ENCODE assay signal across 8 cellular contexts in genomic region chr1:205440476-205441317, GRCh38. TPM values are rescaled to one million over a fixed set of nuclear protein-coding genes. Genes with fewer than 3 reads are reported as not detected.
DNase-seq lines count a peak whose midpoint lies in the region; ATAC-seq and TF ChIP-seq lines count a peak whose summit lies in the region.

No MANE protein-coding gene starts in this region.

- H3K27ac ChIP-seq in BLaER1 treated with 17β-estradiol and CSF1 and Interleukin-3, amounts not matched to agents 10 nM and 100 nM = peak overlapping the region in 9 of 11 experiments; percentile 47 to 79 (median 66); a peak in 18 of 22 replicates

- H3K4me2 ChIP-seq in BLaER1 treated with 17β-estradiol and CSF1 and Interleukin-3, amounts not matched to agents 10 nM and 100 nM = peak overlapping the region; percentile 77 to 97 (median 87)

- POLR2A ChIA-PET in T-cell (lab: Charles Lee) = interaction anchor here in 1 of 2 donors (0.6 kb wide), 1 partner anchor 1363 kb away, joined by 3 read pairs; no protein-coding TSS in a partner anchor
- POLR2A ChIA-PET in activated naive CD8-positive, alpha-beta T cell treated with anti-CD3 and anti-CD28 coated beads, Interleukin-2, amount 10 ng/mL, durations not matched to agents 7 days and 5 days (lab: Charles Lee) = interaction anchor here (0.6 to 1.4 kb wide), 6 partner anchors 13 to 156 kb away, joined by 3 to 7 read pairs (median 3); no protein-coding TSS in a partner anchor

- H3K27me3 ChIP-seq in BLaER1 treated with 17β-estradiol and CSF1 and Interleukin-3, amounts not matched to agents 10 nM and 100 nM = peaks cover 0 to 18% (median 9%) of the 10 kb centered on the region in 11 experiments; a peak in 13 of 22 replicates
- H3K27me3 ChIP-seq in BE2C = no peaks in the 10 kb centered on the region

- peaks cover 0 to 6% of the 10 kb centered on the region in 2 donors for H3K27me3 Mint-ChIP-seq in T-cell
- peaks cover 4% of the 10 kb centered on the region for H3K27me3 Mint-ChIP-seq in activated naive CD8-positive, alpha-beta T cell treated with anti-CD3 and anti-CD28 coated beads, Interleukin-2, amount 10 ng/mL, durations not matched to agents 7 days and 5 days

- H3K4me3 ChIP-seq in BLaER1 treated with 17β-estradiol and CSF1 and Interleukin-3, amounts not matched to agents 10 nM and 100 nM = peak overlapping the region in 8 of 10 experiments; percentile 13 to 49 (median 32); a peak in 12 of 20 replicates
- no peak overlapping the region for H3K4me3 ChIP-seq in BE2C (ENCODE audit: low read depth, low read length)

- H3K27ac Mint-ChIP-seq in T-cell = peak overlapping the region; percentile 94 to 97
- peak overlapping the region; percentile 87 for H3K27ac Mint-ChIP-seq in activated naive CD8-positive, alpha-beta T cell treated with anti-CD3 and anti-CD28 coated beads, Interleukin-2, amount 10 ng/mL, durations not matched to agents 7 days and 5 days

- H3K9me3 Mint-ChIP-seq in T-cell = no peaks in the 10 kb centered on the region
- no peaks in the 10 kb centered on the region for H3K9me3 Mint-ChIP-seq in activated naive CD8-positive, alpha-beta T cell treated with anti-CD3 and anti-CD28 coated beads, Interleukin-2, amount 10 ng/mL, durations not matched to agents 7 days and 5 days

- in situ Hi-C loops in KBM-7 (cut with MboI; ENCODE audit: low pct_unique_long_range_greater_than_20kb, low sequenced_read_pairs) = no loop called here

- TF ChIP-seq CTCF in BE2C (IDR thresholded peaks at IDR 0.05; ENCODE audit: low read depth, low read length) = no peak

- CTCF ChIA-PET in T-cell (lab: Charles Lee) = interaction anchor here (1.0 to 2.0 kb wide), 4 partner anchors 10 to 84 kb away, joined by 6 to 13 read pairs (median 8); no protein-coding TSS in a partner anchor

- H3K9ac ChIP-seq in BLaER1 treated with 17β-estradiol and CSF1 and Interleukin-3, amounts not matched to agents 10 nM and 100 nM = peak overlapping the region in 9 of 11 experiments; percentile 40 to 71 (median 64); a peak in 18 of 22 replicates

- H3K36me3 Mint-ChIP-seq in T-cell = no peaks in the 10 kb centered on the region
- no peaks in the 10 kb centered on the region for H3K36me3 Mint-ChIP-seq in activated naive CD8-positive, alpha-beta T cell treated with anti-CD3 and anti-CD28 coated beads, Interleukin-2, amount 10 ng/mL, durations not matched to agents 7 days and 5 days

- H3K9me3 ChIP-seq in BLaER1 treated with 17β-estradiol and CSF1 and Interleukin-3, amounts not matched to agents 10 nM and 100 nM (replicated peaks in 1 of 11) = no peaks in the 10 kb centered on the region
- no peaks in the 10 kb centered on the region for H3K9me3 ChIP-seq in BE2C

- no peaks in the 10 kb centered on the region for H3K36me3 ChIP-seq in BLaER1 treated with 17β-estradiol and CSF1 and Interleukin-3, amounts not matched to agents 10 nM and 100 nM
- H3K36me3 ChIP-seq in BE2C = no peaks in the 10 kb centered on the region

- peak; percentile 93 for DNase-seq in KBM-7
- peak; percentile 20 to 77 (median 56) for DNase-seq in T-cell
- DNase-seq in activated naive CD8-positive, alpha-beta T cell treated with anti-CD3 and anti-CD28 coated beads, Interleukin-2, amount 10 ng/mL, durations not matched to agents 7 days and 5 days = peak; percentile 69
- peak; percentile 96 for DNase-seq in islet precursor cell
- DNase-seq in stimulated activated CD4-positive, alpha-beta T cell treated with anti-CD3 and anti-CD28 coated beads, Interleukin-2, amount 100 ng/mL, for 4 hours (ENCODE audit: low read depth) = peak; percentile 40
- DNase-seq in BE2C = no peak

- peaks cover 25 to 33% (median 29%) of the 10 kb centered on the region in 3 donors for H3K4me1 Mint-ChIP-seq in T-cell
- H3K4me1 Mint-ChIP-seq in activated naive CD8-positive, alpha-beta T cell treated with anti-CD3 and anti-CD28 coated beads, Interleukin-2, amount 10 ng/mL, durations not matched to agents 7 days and 5 days = peaks cover 23% of the 10 kb centered on the region

- peak overlapping the region; percentile 79 to 85 (median 80) for H3K4me3 Mint-ChIP-seq in T-cell
- peak overlapping the region; percentile 77 for H3K4me3 Mint-ChIP-seq in activated naive CD8-positive, alpha-beta T cell treated with anti-CD3 and anti-CD28 coated beads, Interleukin-2, amount 10 ng/mL, durations not matched to agents 7 days and 5 days

- peaks cover 44 to 69% (median 63%) of the 10 kb centered on the region in 10 experiments for H3K4me1 ChIP-seq in BLaER1 treated with 17β-estradiol and CSF1 and Interleukin-3, amounts not matched to agents 10 nM and 100 nM
- peaks cover 7% of the 10 kb centered on the region; the same call in 1 of the 2 replicates for H3K4me1 ChIP-seq in BE2C

- ATAC-seq in GM19467 (IDR thresholded peaks at IDR 0.05; ENCODE audit: unreplicated experiment) = peak; percentile 58
- ATAC-seq in T-cell (replicated peaks in 1 of 4) = peak; percentile 95 to 98 (median 96)
- peak; percentile 98 for ATAC-seq in activated naive CD8-positive, alpha-beta T cell treated with anti-CD3 and anti-CD28 coated beads, Interleukin-2, amount 10 ng/mL, durations not matched to agents 7 days and 5 days (ENCODE audit: low read depth)

- peaks cover 0 to 60% (median 0%) of the 10 kb centered on the region in 11 experiments; a peak in 4 of 22 replicates for H4K20me1 ChIP-seq in BLaER1 treated with 17β-estradiol and CSF1 and Interleukin-3, amounts not matched to agents 10 nM and 100 nM

RNA-seq across cellular contexts. Expression of gene BLACAT1, which starts 15.1 kb away (rescaled TPM):
- total RNA-seq in T-cell = under 1 TPM in 3 of 5 donors, not detected in 2; 0.16 to 0.60 (median 0.30) TPM
- total RNA-seq in activated naive CD8-positive, alpha-beta T cell treated with anti-CD3 and anti-CD28 coated beads, Interleukin-2, amount 10 ng/mL, durations not matched to agents 7 days and 5 days = under 1 TPM; 0.51 to 0.83 TPM
- not detected for polyA plus RNA-seq in BE2C (2012; ENCODE audit: insufficient read depth, insufficient read length, low read depth)

RNA-seq across cellular contexts. Expression of gene LEMD1, which starts 18.8 kb away (rescaled TPM):
- under 1 TPM in 2 of 5 donors, not detected in 3; 0.69 to 0.98 TPM for total RNA-seq in T-cell
- total RNA-seq in activated naive CD8-positive, alpha-beta T cell treated with anti-CD3 and anti-CD28 coated beads, Interleukin-2, amount 10 ng/mL, durations not matched to agents 7 days and 5 days = 1 to 10 TPM in 1 of 2 experiments, under 1 TPM in 1; 0.97 to 1.1 TPM
- not detected for polyA plus RNA-seq in BE2C (2012; ENCODE audit: insufficient read depth, insufficient read length, low read depth)
